In genomic region chr9:36138496-36138895, GRCh38 we compare ENCODE assay signal across 17 cellular contexts. TPM values are rescaled to one million over a fixed set of nuclear protein-coding genes. Genes with fewer than 3 reads are reported as not detected.
DNase-seq lines count a peak whose midpoint lies in the region; ATAC-seq lines count a peak whose summit lies in the region.
"Had no signal": no experiment of that assay in that cellular context is flagged by ENCODE, and none has a peak within 500 bp of the region (broad histone marks: within the 10 kb centered on the region; RNA-seq: fewer than 3 reads in every experiment).

No MANE protein-coding gene starts in this region.

- intact Hi-C loops in activated T-helper 1 cell treated with anti-CD3 and anti-CD28 coated beads, Interleukin-12 subunit alpha, Interleukin-12 subunit beta, Interleukin-2, Interleukin-4 antibody, amounts not matched to agents 30 ng/mL and 10 ng/mL and 1 ng/mL, durations not matched to agents 14 hours and 24 hours and 36 hours (cut with micrococcal nuclease) = loop anchor here (10.0 kb wide), 1 partner anchor 324 kb away; the partner anchor contains the start of genes HINT2 and SPAG8

- H3K4me3 ChIP-seq in skeletal muscle satellite cell (ENCODE audit: low read length) (no peak overlapping the region), MG63 (no peak overlapping the region)
- H3K4me3 ChIP-seq: colonic mucosa, lung had no signal

- peaks cover 36% of the 10 kb centered on the region for H3K36me3 Mint-ChIP-seq in T-helper 2 cell treated with Interferon-gamma antibody and Interleukin-4, amounts not matched to agents 5 μg/mL and 100 μg/mL, for 36 hours (ENCODE audit: low read depth)
- H3K36me3 Mint-ChIP-seq in activated T-helper 1 cell treated with anti-CD3 and anti-CD28 coated beads, Interleukin-12 subunit alpha, Interleukin-12 subunit beta, Interleukin-2, Interleukin-4 antibody, amounts not matched to agents 30 ng/mL and 10 ng/mL and 1 ng/mL, durations not matched to agents 14 hours and 24 hours and 36 hours (ENCODE audit: low read depth) = peaks cover 8% of the 10 kb centered on the region
- H3K36me3 Mint-ChIP-seq in memory B cell = no peaks in the 10 kb centered on the region

- ATAC-seq in memory B cell (ENCODE audit: low read depth) = no peak

- H3K36me3 ChIP-seq in skeletal muscle satellite cell (ENCODE audit: insufficient read depth, low read length) = peaks cover 10% of the 10 kb centered on the region
- H3K36me3 ChIP-seq in MG63 = no peaks in the 10 kb centered on the region
- H3K36me3 ChIP-seq: colonic mucosa, transverse colon had no signal

- DNase-seq in T-helper 2 cell treated with Interferon-gamma antibody and Interleukin-4, amounts not matched to agents 5 μg/mL and 100 μg/mL, for 36 hours (ENCODE audit: low spot score) = no peak
- DNase-seq in T-helper 2 cell (no peak), memory B cell (ENCODE audit: low spot score in 2 of 2) (no peak), A172 (ENCODE audit: low spot score) (no peak), NCI-H2081 (lab: John Stamatoyannopoulos, UW) (no peak), MG63 (no peak)
- DNase-seq in activated T-helper 1 cell treated with anti-CD3 and anti-CD28 coated beads, Interleukin-12 subunit alpha, Interleukin-12 subunit beta, Interleukin-2, Interleukin-4 antibody, amounts not matched to agents 30 ng/mL and 10 ng/mL and 1 ng/mL, durations not matched to agents 14 hours and 24 hours and 36 hours (ENCODE audit: low spot score) = no peak
- DNase-seq: activated T-cell treated with anti-CD3 and anti-CD28 coated beads, Interleukin-2, amount 50 U/mL, for 48 hours; colonic mucosa; NCI-H1694; NCI-H446 treated with DMSO at 0.1 percent for 48 hours; Right ventricle myocardium superior; T-helper 9 cell had no signal

- H3K9me3 ChIP-seq in skeletal muscle satellite cell (replicated peaks; ENCODE audit: low read length) (no peaks in the 10 kb centered on the region), MG63 (no peaks in the 10 kb centered on the region)
- H3K9me3 ChIP-seq: colonic mucosa, transverse colon had no signal

- H3K4me1 Mint-ChIP-seq in T-helper 2 cell treated with Interferon-gamma antibody and Interleukin-4, amounts not matched to agents 5 μg/mL and 100 μg/mL, for 36 hours (ENCODE audit: low read depth) = peaks cover 61% of the 10 kb centered on the region
- peaks cover 71% of the 10 kb centered on the region for H3K4me1 Mint-ChIP-seq in activated T-helper 1 cell treated with anti-CD3 and anti-CD28 coated beads, Interleukin-12 subunit alpha, Interleukin-12 subunit beta, Interleukin-2, Interleukin-4 antibody, amounts not matched to agents 30 ng/mL and 10 ng/mL and 1 ng/mL, durations not matched to agents 14 hours and 24 hours and 36 hours (ENCODE audit: low read depth)
- peaks cover 54% of the 10 kb centered on the region for H3K4me1 Mint-ChIP-seq in memory B cell

- H3K9ac ChIP-seq in skeletal muscle satellite cell (ENCODE audit: low read depth, low read length) = no peak overlapping the region

- peak overlapping the region; percentile 54 for H3K4me2 ChIP-seq in skeletal muscle satellite cell (ENCODE audit: low read length)

- no peaks in the 10 kb centered on the region for H3K27me3 ChIP-seq in skeletal muscle satellite cell (ENCODE audit: control insufficient read depth, insufficient read depth, low read length)
- peaks cover 13% of the 10 kb centered on the region; the same call in 1 of the 2 replicates for H3K27me3 ChIP-seq in MG63
- H3K27me3 ChIP-seq: colonic mucosa, transverse colon had no signal

- H3K9me3 Mint-ChIP-seq in T-helper 2 cell treated with Interferon-gamma antibody and Interleukin-4, amounts not matched to agents 5 μg/mL and 100 μg/mL, for 36 hours = no peaks in the 10 kb centered on the region
- H3K9me3 Mint-ChIP-seq in activated T-helper 1 cell treated with anti-CD3 and anti-CD28 coated beads, Interleukin-12 subunit alpha, Interleukin-12 subunit beta, Interleukin-2, Interleukin-4 antibody, amounts not matched to agents 30 ng/mL and 10 ng/mL and 1 ng/mL, durations not matched to agents 14 hours and 24 hours and 36 hours = no peaks in the 10 kb centered on the region
- H3K9me3 Mint-ChIP-seq in memory B cell = no peaks in the 10 kb centered on the region

- H3K4me3 Mint-ChIP-seq in T-helper 2 cell treated with Interferon-gamma antibody and Interleukin-4, amounts not matched to agents 5 μg/mL and 100 μg/mL, for 36 hours = peak overlapping the region; percentile 88
- H3K4me3 Mint-ChIP-seq in activated T-helper 1 cell treated with anti-CD3 and anti-CD28 coated beads, Interleukin-12 subunit alpha, Interleukin-12 subunit beta, Interleukin-2, Interleukin-4 antibody, amounts not matched to agents 30 ng/mL and 10 ng/mL and 1 ng/mL, durations not matched to agents 14 hours and 24 hours and 36 hours = peak overlapping the region; percentile 93
- H3K4me3 Mint-ChIP-seq in memory B cell = peak overlapping the region; percentile 90

- peaks cover 17% of the 10 kb centered on the region for H3K4me1 ChIP-seq in skeletal muscle satellite cell (ENCODE audit: control insufficient read depth, insufficient read depth, low read length)

- H3K27me3 Mint-ChIP-seq in T-helper 2 cell treated with Interferon-gamma antibody and Interleukin-4, amounts not matched to agents 5 μg/mL and 100 μg/mL, for 36 hours (ENCODE audit: low read depth) = peaks cover 23% of the 10 kb centered on the region
- H3K27me3 Mint-ChIP-seq in activated T-helper 1 cell treated with anti-CD3 and anti-CD28 coated beads, Interleukin-12 subunit alpha, Interleukin-12 subunit beta, Interleukin-2, Interleukin-4 antibody, amounts not matched to agents 30 ng/mL and 10 ng/mL and 1 ng/mL, durations not matched to agents 14 hours and 24 hours and 36 hours (ENCODE audit: insufficient read depth) = peaks cover 14% of the 10 kb centered on the region
- no peaks in the 10 kb centered on the region for H3K27me3 Mint-ChIP-seq in memory B cell

- no peak overlapping the region for H3K27ac Mint-ChIP-seq in T-helper 2 cell treated with Interferon-gamma antibody and Interleukin-4, amounts not matched to agents 5 μg/mL and 100 μg/mL, for 36 hours
- H3K27ac Mint-ChIP-seq in activated T-helper 1 cell treated with anti-CD3 and anti-CD28 coated beads, Interleukin-12 subunit alpha, Interleukin-12 subunit beta, Interleukin-2, Interleukin-4 antibody, amounts not matched to agents 30 ng/mL and 10 ng/mL and 1 ng/mL, durations not matched to agents 14 hours and 24 hours and 36 hours = no peak overlapping the region
- H3K27ac Mint-ChIP-seq in memory B cell = no peak overlapping the region

RNA-seq across cellular contexts. Expression of gene GLIPR2, which starts 2.0 kb away (rescaled TPM):
- total RNA-seq in activated T-helper 1 cell treated with anti-CD3 and anti-CD28 coated beads, Interleukin-12 subunit alpha, Interleukin-12 subunit beta, Interleukin-2, Interleukin-4 antibody, amounts not matched to agents 30 ng/mL and 10 ng/mL and 1 ng/mL, durations not matched to agents 14 hours and 24 hours and 36 hours = 26.3 and 27.5 TPM in 2 replicates
- total RNA-seq in skeletal muscle satellite cell (2012; rRNA removed) = 15.2 and 37.6 TPM in 2 replicates
- 17.6 and 24.3 TPM in 2 replicates for total RNA-seq in A172 (2014; rRNA removed; shearing (Covaris generic))
- total RNA-seq in MG63 (2014; rRNA removed; shearing (Covaris generic); ENCODE audit: low replicate concordance) = 17.1 and 20.3 TPM in 2 replicates

RNA-seq across cellular contexts. Expression of gene CCIN, which starts 30.7 kb away (rescaled TPM):
- total RNA-seq in activated T-helper 1 cell treated with anti-CD3 and anti-CD28 coated beads, Interleukin-12 subunit alpha, Interleukin-12 subunit beta, Interleukin-2, Interleukin-4 antibody, amounts not matched to agents 30 ng/mL and 10 ng/mL and 1 ng/mL, durations not matched to agents 14 hours and 24 hours and 36 hours = not detected in 2 replicates
- total RNA-seq in skeletal muscle satellite cell (2012; rRNA removed) = 0.25 and 1.1 TPM in 2 replicates
- 0.34 and 0.36 TPM in 2 replicates for total RNA-seq in A172 (2014; rRNA removed; shearing (Covaris generic))
- total RNA-seq in MG63 (2014; rRNA removed; shearing (Covaris generic); ENCODE audit: low replicate concordance) = 0.36 TPM in 1 of 2 replicates, not detected in the other
- total RNA-seq: HT-29, Right ventricle myocardium superior, transverse colon had no signal

RNA-seq across cellular contexts. Expression of gene CLTA, which starts 52.2 kb away (rescaled TPM):
- total RNA-seq in activated T-helper 1 cell treated with anti-CD3 and anti-CD28 coated beads, Interleukin-12 subunit alpha, Interleukin-12 subunit beta, Interleukin-2, Interleukin-4 antibody, amounts not matched to agents 30 ng/mL and 10 ng/mL and 1 ng/mL, durations not matched to agents 14 hours and 24 hours and 36 hours = 175 and 182 TPM in 2 replicates
- 248 and 256 TPM in 2 replicates for total RNA-seq in skeletal muscle satellite cell (2012; rRNA removed)
- 499 and 646 TPM in 2 replicates for total RNA-seq in A172 (2014; rRNA removed; shearing (Covaris generic))
- 1,843 and 1,874 TPM in 2 replicates for total RNA-seq in MG63 (2014; rRNA removed; shearing (Covaris generic); ENCODE audit: low replicate concordance)
